In the genomic region with DNA sequence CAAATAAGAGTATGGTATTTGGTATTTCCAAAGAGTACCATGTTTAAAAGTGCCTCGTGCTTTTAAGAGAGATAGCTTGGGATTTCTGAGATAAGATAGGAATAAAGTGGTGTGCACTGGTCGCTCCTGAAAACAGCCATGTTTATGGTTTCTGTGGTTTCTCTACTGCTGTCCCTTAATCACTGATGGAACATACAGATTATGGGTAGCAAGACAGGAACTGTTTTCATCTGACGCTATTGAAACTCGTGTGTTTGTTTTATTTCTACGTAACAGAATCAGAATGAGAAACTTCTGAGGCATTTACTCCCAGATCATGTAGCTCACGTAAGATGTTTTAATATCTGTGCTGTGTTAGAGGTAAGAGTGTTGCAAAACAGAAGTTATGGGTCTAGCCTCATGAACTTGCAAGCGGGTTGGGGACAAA, we compare ENCODE assay signal across 16 cellular contexts.
A peak's percentile ranks its signal among the peaks of the same experiment; 100 is the strongest.
DNase-seq lines count a peak whose midpoint lies in the region; ATAC-seq and TF ChIP-seq lines count a peak whose summit lies in the region.
"Had no signal": no experiment of that assay in that cellular context is flagged by ENCODE, and none has a peak within 500 bp of the region (broad histone marks: within the 10 kb centered on the region; RNA-seq: fewer than 3 reads in every experiment).

No MANE protein-coding gene starts in this region.

- POLR2A ChIA-PET in activated CD4-positive, alpha-beta memory T cell treated with anti-CD3 and anti-CD28 coated beads for 36 hours (lab: Charles Lee) = interaction anchor here (1.3 to 1.5 kb wide), 4 partner anchors 14 to 238 kb away, joined by 3 to 4 read pairs (median 3); a partner anchor contains a TSS

- H3K4me3 ChIP-seq in gastroesophageal sphincter = no peak overlapping the region

- TF ChIP-seq POLR2A in gastroesophageal sphincter (IDR thresholded peaks at IDR 0.05) = no peak

- intact Hi-C loops in natural killer cell (cut with micrococcal nuclease) = no loop called here
- intact Hi-C loops in activated CD4-positive, alpha-beta memory T cell treated with anti-CD3 and anti-CD28 coated beads for 36 hours (cut with micrococcal nuclease) = loop anchor here (1.0 kb wide), 2 partner anchors 36 to 75 kb away; no protein-coding TSS in a partner anchor

- 76 to 90% methylated on average over 7 of the region's 7 CpGs for WGBS in gastroesophageal sphincter (ENCODE audit: low coverage in 1 of 2), 2 donors

- peak overlapping the region; percentile 12 to 20 for H3K27ac Mint-ChIP-seq in natural killer cell
- H3K27ac Mint-ChIP-seq in natural killer cell treated with Interleukin-12 subunit alpha and Interleukin-12 subunit beta and Interleukin-15 and Interleukin-18, amount 100 ng/mL, for 72 hours = peak overlapping the region in 1 of 2 donors; percentile 25
- peak overlapping the region; percentile 81 for H3K27ac Mint-ChIP-seq in activated CD4-positive, alpha-beta memory T cell treated with anti-CD3 and anti-CD28 coated beads for 36 hours
- H3K27ac Mint-ChIP-seq in immature natural killer cell = peak overlapping the region in 5 of 6 donors; percentile 9 to 52 (median 10)

- peaks cover 0 to 14% of the 10 kb centered on the region in 2 donors for H3K4me1 Mint-ChIP-seq in natural killer cell
- H3K4me1 Mint-ChIP-seq in natural killer cell treated with Interleukin-12 subunit alpha and Interleukin-12 subunit beta and Interleukin-15 and Interleukin-18, amount 100 ng/mL, for 72 hours (ENCODE audit: low read depth in 2 of 2) = peaks cover 15% of the 10 kb centered on the region in 2 donors
- peaks cover 29% of the 10 kb centered on the region for H3K4me1 Mint-ChIP-seq in activated CD4-positive, alpha-beta memory T cell treated with anti-CD3 and anti-CD28 coated beads for 36 hours (ENCODE audit: low read depth)
- H3K4me1 Mint-ChIP-seq in immature natural killer cell = peaks cover 9 to 10% of the 10 kb centered on the region in 2 donors

- CTCF ChIA-PET in activated CD4-positive, alpha-beta memory T cell treated with anti-CD3 and anti-CD28 coated beads for 36 hours (lab: Charles Lee) = interaction anchor here (0.9 to 1.9 kb wide), 3 partner anchors 20 to 284 kb away, joined by 3 to 16 read pairs (median 4); no protein-coding TSS in a partner anchor

- TF ChIP-seq EP300 in gastroesophageal sphincter (IDR thresholded peaks at IDR 0.05) = no peak

- ATAC-seq in natural killer cell = no peak
- no peak for ATAC-seq in natural killer cell treated with Interleukin-12 subunit alpha and Interleukin-12 subunit beta and Interleukin-15 and Interleukin-18, amount 100 ng/mL, for 72 hours
- no peak for ATAC-seq in GM18870 (IDR thresholded peaks at IDR 0.05; ENCODE audit: unreplicated experiment)
- no peak for ATAC-seq in gastroesophageal sphincter
- no peak for ATAC-seq in HG03039 (IDR thresholded peaks at IDR 0.05; ENCODE audit: unreplicated experiment)
- ATAC-seq: left colon, sciatic nerve had no signal

- no peaks in the 10 kb centered on the region for H3K27me3 ChIP-seq in gastroesophageal sphincter

- TF ChIP-seq CTCF in natural killer cell (IDR thresholded peaks at IDR 0.05) = no peak
- TF ChIP-seq CTCF in gastroesophageal sphincter (IDR thresholded peaks at IDR 0.05) = no peak

- no peak overlapping the region for H3K4me3 Mint-ChIP-seq in natural killer cell
- no peak overlapping the region for H3K4me3 Mint-ChIP-seq in natural killer cell treated with Interleukin-12 subunit alpha and Interleukin-12 subunit beta and Interleukin-15 and Interleukin-18, amount 100 ng/mL, for 72 hours
- no peak overlapping the region for H3K4me3 Mint-ChIP-seq in activated CD4-positive, alpha-beta memory T cell treated with anti-CD3 and anti-CD28 coated beads for 36 hours
- H3K4me3 Mint-ChIP-seq in immature natural killer cell = no peak overlapping the region
- H3K4me3 Mint-ChIP-seq: H9 had no signal

- H3K36me3 Mint-ChIP-seq in natural killer cell (no peaks in the 10 kb centered on the region), immature natural killer cell (peaks cover 6 to 17% (median 14%) of the 10 kb centered on the region in 3 donors)
- no peaks in the 10 kb centered on the region for H3K36me3 Mint-ChIP-seq in natural killer cell treated with Interleukin-12 subunit alpha and Interleukin-12 subunit beta and Interleukin-15 and Interleukin-18, amount 100 ng/mL, for 72 hours
- peaks cover 32% of the 10 kb centered on the region for H3K36me3 Mint-ChIP-seq in activated CD4-positive, alpha-beta memory T cell treated with anti-CD3 and anti-CD28 coated beads for 36 hours

- H3K9me3 ChIP-seq in gastroesophageal sphincter = no peaks in the 10 kb centered on the region

- DNase-seq in natural killer cell (no peak), immature natural killer cell (no peak)
- no peak for DNase-seq in natural killer cell treated with Interleukin-12 subunit alpha and Interleukin-12 subunit beta and Interleukin-15 and Interleukin-18, amount 100 ng/mL, for 72 hours (ENCODE audit: low spot score)
- DNase-seq in activated CD4-positive, alpha-beta memory T cell treated with anti-CD3 and anti-CD28 coated beads for 36 hours = no peak
- DNase-seq: activated CD4-positive, alpha-beta T cell treated with anti-CD3 and anti-CD28 coated beads for 4 hours; H9; hippocampal formation; left colon; NCI-H1417 treated with DMSO at 0.1 percent for 48 hours; NCI-H2171 treated with DMSO at 0.1 percent for 48 hours; stimulated activated CD4-positive, alpha-beta T cell treated with anti-CD3 and anti-CD28 coated beads, Interleukin-1b, Interleukin-23, amount 100 ng/mL, for 48 hours had no signal

- no peaks in the 10 kb centered on the region for H3K4me1 ChIP-seq in gastroesophageal sphincter

- H3K9me3 Mint-ChIP-seq in natural killer cell = no peaks in the 10 kb centered on the region
- no peaks in the 10 kb centered on the region for H3K9me3 Mint-ChIP-seq in natural killer cell treated with Interleukin-12 subunit alpha and Interleukin-12 subunit beta and Interleukin-15 and Interleukin-18, amount 100 ng/mL, for 72 hours
- H3K9me3 Mint-ChIP-seq in activated CD4-positive, alpha-beta memory T cell treated with anti-CD3 and anti-CD28 coated beads for 36 hours = no peaks in the 10 kb centered on the region
- H3K9me3 Mint-ChIP-seq in immature natural killer cell = no peaks in the 10 kb centered on the region

- no peak overlapping the region for H3K27ac ChIP-seq in gastroesophageal sphincter
- H3K27ac ChIP-seq: RWPE1 had no signal

- H3K36me3 ChIP-seq in gastroesophageal sphincter = peaks cover 0 to 70% of the 10 kb centered on the region in 2 donors

- H3K27me3 Mint-ChIP-seq in natural killer cell (ENCODE audit: low read depth in 2 of 2) (no peaks in the 10 kb centered on the region), immature natural killer cell (ENCODE audit: low read depth in 3 of 3) (peaks cover 0 to 12% (median 2%) of the 10 kb centered on the region in 3 donors)
- no peaks in the 10 kb centered on the region for H3K27me3 Mint-ChIP-seq in natural killer cell treated with Interleukin-12 subunit alpha and Interleukin-12 subunit beta and Interleukin-15 and Interleukin-18, amount 100 ng/mL, for 72 hours
- H3K27me3 Mint-ChIP-seq in activated CD4-positive, alpha-beta memory T cell treated with anti-CD3 and anti-CD28 coated beads for 36 hours = no peaks in the 10 kb centered on the region
